ENCODE assay signal across 34 cellular contexts in genomic region chr13:101516262-101516661, GRCh38.
"Had no signal": no experiment of that assay in that cellular context is flagged by ENCODE, and none has a peak within 500 bp of the region (broad histone marks: within the 10 kb centered on the region; RNA-seq: fewer than 3 reads in every experiment).

No MANE protein-coding gene starts in this region.

- H3K4me3 ChIP-seq: breast epithelium, cardiac muscle cell, colonic mucosa, esophagus squamous epithelium, gastroesophageal sphincter, heart right ventricle had no signal

- H3K9me3 Mint-ChIP-seq: activated B cell treated with CpG ODN at 0.5 μM for 24 hours; activated CD8-positive, alpha-beta T cell treated with anti-CD3 and anti-CD28 coated beads for 36 hours; activated naive CD4-positive, alpha-beta T cell treated with anti-CD3 and anti-CD28 coated beads, Interleukin-2, amount 10 ng/mL, durations not matched to agents 7 days and 5 days; activated naive CD4-positive, alpha-beta T cell treated with anti-CD3 and anti-CD28 coated beads, Interleukin-2, amount 50 U/mL, for 72 hours; activated naive CD8-positive, alpha-beta T cell treated with anti-CD3 and anti-CD28 coated beads, Interleukin-2, amount 10 ng/mL, durations not matched to agents 7 days and 5 days; activated T-helper 2 cell treated with anti-CD3 and anti-CD28 coated beads, Interferon-gamma antibody, Interleukin-2, Interleukin-4, amounts not matched to agents 10 μg/mL and 5 μg/mL and 100 μg/mL, durations not matched to agents 14 hours and 24 hours and 36 hours had no signal

- H3K9me3 ChIP-seq: breast epithelium, colonic mucosa, esophagus squamous epithelium, gastroesophageal sphincter, heart right ventricle had no signal

- H3K4me3 Mint-ChIP-seq: activated B cell treated with CpG ODN at 0.5 μM for 24 hours; activated CD8-positive, alpha-beta T cell treated with anti-CD3 and anti-CD28 coated beads for 36 hours; activated naive CD4-positive, alpha-beta T cell treated with anti-CD3 and anti-CD28 coated beads, Interleukin-2, amount 10 ng/mL, durations not matched to agents 7 days and 5 days; activated naive CD8-positive, alpha-beta T cell treated with anti-CD3 and anti-CD28 coated beads, Interleukin-2, amount 10 ng/mL, durations not matched to agents 7 days and 5 days; activated T-helper 1 cell treated with anti-CD3 and anti-CD28 coated beads, Interleukin-12 subunit alpha, Interleukin-12 subunit beta, Interleukin-2, Interleukin-4 antibody, amounts not matched to agents 30 ng/mL and 10 ng/mL and 1 ng/mL, durations not matched to agents 14 hours and 24 hours and 36 hours; brain; T-helper 2 cell treated with Interferon-gamma antibody and Interleukin-4, amounts not matched to agents 5 μg/mL and 100 μg/mL, for 36 hours had no signal

- ATAC-seq: gastroesophageal sphincter, heart right ventricle had no signal

- DNase-seq: activated B cell treated with CpG ODN at 0.5 μM for 24 hours; activated CD4-positive, alpha-beta T cell treated with anti-CD3 and anti-CD28 coated beads for 48 hours; activated CD4-positive, alpha-beta T cell treated with anti-CD3 and anti-CD28 coated beads, Interleukin-2, amount 50 U/mL, for 1 hour; activated CD4-positive, alpha-beta T cell treated with anti-CD3 and anti-CD28 coated beads, Interleukin-2, amount 50 U/mL, for 48 hours; activated CD8-positive, alpha-beta memory T cell treated with anti-CD3 and anti-CD28 coated beads, Interleukin-2, amount 10 ng/mL, durations not matched to agents 7 days and 5 days; activated CD8-positive, alpha-beta memory T cell treated with anti-CD3 and anti-CD28 coated beads, Interleukin-2, amount 50 U/mL, for 4 hours; activated CD8-positive, alpha-beta T cell treated with anti-CD3 and anti-CD28 coated beads for 36 hours; activated effector memory CD4-positive, alpha-beta T cell treated with anti-CD3 and anti-CD28 coated beads, Interleukin-2, amount 50 U/mL, for 16 hours; activated naive CD4-positive, alpha-beta T cell; activated naive CD4-positive, alpha-beta T cell treated with anti-CD3 and anti-CD28 coated beads, Interleukin-2, amount 10 ng/mL, durations not matched to agents 7 days and 5 days; activated naive CD8-positive, alpha-beta T cell treated with anti-CD3 and anti-CD28 coated beads, Interleukin-2, amount 10 ng/mL, durations not matched to agents 7 days and 5 days; activated T-cell treated with anti-CD3 and anti-CD28 coated beads, Interleukin-2, amount 50 U/mL, for 1 hour; activated T-cell treated with anti-CD3 and anti-CD28 coated beads, Interleukin-2, amount 50 U/mL, for 48 hours; amygdala; aorta; central memory CD4-positive, alpha-beta T cell; cerebellar nuclear complex; colonic mucosa; effector CD8-positive, alpha-beta T cell; esophagus squamous epithelium; foreskin melanocyte; heart right ventricle; T-helper 17 cell; T1000; WERI-Rb-1 had no signal

- H3K27me3 Mint-ChIP-seq: activated B cell treated with CpG ODN at 0.5 μM for 24 hours; activated naive CD4-positive, alpha-beta T cell treated with anti-CD3 and anti-CD28 coated beads, Interleukin-2, amount 10 ng/mL, durations not matched to agents 7 days and 5 days had no signal

- H3K36me3 Mint-ChIP-seq: activated naive CD4-positive, alpha-beta T cell treated with anti-CD3 and anti-CD28 coated beads, Interleukin-2, amount 10 ng/mL, durations not matched to agents 7 days and 5 days; activated naive CD4-positive, alpha-beta T cell treated with anti-CD3 and anti-CD28 coated beads, Interleukin-2, amount 50 U/mL, for 72 hours; activated naive CD8-positive, alpha-beta T cell treated with anti-CD3 and anti-CD28 coated beads, Interleukin-2, amount 10 ng/mL, durations not matched to agents 7 days and 5 days; brain had no signal

- H3K4me1 Mint-ChIP-seq: activated B cell treated with CpG ODN at 0.5 μM for 24 hours, brain had no signal

- H3K27me3 ChIP-seq: breast epithelium, cardiac muscle cell, colonic mucosa, esophagus squamous epithelium, gastroesophageal sphincter, heart right ventricle had no signal

- H3K27ac ChIP-seq: breast epithelium, cardiac muscle cell, colonic mucosa, epithelial cell of prostate, esophagus squamous epithelium, gastroesophageal sphincter, heart right ventricle, WERI-Rb-1 had no signal

- H3K27ac Mint-ChIP-seq: activated B cell treated with CpG ODN at 0.5 μM for 24 hours; activated CD8-positive, alpha-beta memory T cell treated with anti-CD3 and anti-CD28 coated beads, Interleukin-2, amount 10 ng/mL, durations not matched to agents 7 days and 5 days; activated CD8-positive, alpha-beta T cell treated with anti-CD3 and anti-CD28 coated beads for 36 hours; activated naive CD4-positive, alpha-beta T cell treated with anti-CD3 and anti-CD28 coated beads, Interleukin-2, amount 10 ng/mL, durations not matched to agents 7 days and 5 days; activated naive CD4-positive, alpha-beta T cell treated with anti-CD3 and anti-CD28 coated beads, Interleukin-2, amount 50 U/mL, for 72 hours; activated naive CD8-positive, alpha-beta T cell treated with anti-CD3 and anti-CD28 coated beads, Interleukin-2, amount 10 ng/mL, durations not matched to agents 7 days and 5 days; activated T-helper 1 cell treated with anti-CD3 and anti-CD28 coated beads, Interleukin-12 subunit alpha, Interleukin-12 subunit beta, Interleukin-2, Interleukin-4 antibody, amounts not matched to agents 30 ng/mL and 10 ng/mL and 1 ng/mL, durations not matched to agents 14 hours and 24 hours and 36 hours; activated T-helper 2 cell treated with anti-CD3 and anti-CD28 coated beads, Interferon-gamma antibody, Interleukin-2, Interleukin-4, amounts not matched to agents 10 μg/mL and 5 μg/mL and 100 μg/mL, durations not matched to agents 14 hours and 24 hours and 36 hours; brain; T-helper 17 cell; T-helper 2 cell treated with Interferon-gamma antibody and Interleukin-4, amounts not matched to agents 5 μg/mL and 100 μg/mL, for 36 hours had no signal

- H3K4me1 ChIP-seq: breast epithelium, colonic mucosa, esophagus squamous epithelium, gastroesophageal sphincter had no signal

- H3K36me3 ChIP-seq: breast epithelium, cardiac muscle cell, colonic mucosa, esophagus squamous epithelium, gastroesophageal sphincter, heart right ventricle, WERI-Rb-1 had no signal
